19 cellular contexts compared by ENCODE assay signal in genomic region chr13:79353698-79354097, GRCh38. TPM values are rescaled to one million over a fixed set of nuclear protein-coding genes. Genes with fewer than 3 reads are reported as not detected.
DNase-seq lines count a peak whose midpoint lies in the region; ATAC-seq, FAIRE-seq and TF ChIP-seq lines count a peak whose summit lies in the region.
"Had no signal": no experiment of that assay in that cellular context is flagged by ENCODE, and none has a peak within 500 bp of the region (broad histone marks: within the 10 kb centered on the region; RNA-seq: fewer than 3 reads in every experiment).

No MANE protein-coding gene starts in this region.

- ATAC-seq in CD4-positive, alpha-beta T cell (ENCODE audit: poor library complexity), result no peak
- no peak for ATAC-seq in naive thymus-derived CD4-positive, alpha-beta T cell
- ATAC-seq: GM12878 had no signal

- TF ChIP-seq EP300 in ovary (IDR thresholded peaks at IDR 0.05), result no peak

- peak; percentile 6 for FAIRE-seq in H54 (lab: Jason Lieb, UNC)
- FAIRE-seq: G401.6, GM12878 had no signal

- H3K4me1 Mint-ChIP-seq in CD4-positive, alpha-beta T cell (ENCODE audit: low read depth), result peaks cover 5% of the 10 kb centered on the region
- H3K4me1 Mint-ChIP-seq in endothelial cell (ENCODE audit: unreplicated experiment), result peaks cover 5% of the 10 kb centered on the region
- peaks cover 0 to 14% (median 5%) of the 10 kb centered on the region in 7 donors for H3K4me1 Mint-ChIP-seq in naive thymus-derived CD4-positive, alpha-beta T cell

- H3K27me3 ChIP-seq in CD4-positive, alpha-beta T cell (ENCODE audit: control insufficient read depth, insufficient read depth, low read length), result no peaks in the 10 kb centered on the region
- H3K27me3 ChIP-seq in naive thymus-derived CD4-positive, alpha-beta T cell (ENCODE audit: control insufficient read depth in 2 of 2, insufficient read depth in 2 of 2, low read length in 2 of 2), result no peaks in the 10 kb centered on the region
- no peaks in the 10 kb centered on the region for H3K27me3 ChIP-seq in ovary

- H3K4me3 ChIP-seq in naive thymus-derived CD4-positive, alpha-beta T cell (ENCODE audit: low read length), result no peak overlapping the region
- H3K4me3 ChIP-seq in ovary, result no peak overlapping the region
- H3K4me3 ChIP-seq: GM12878 had no signal

- no peak overlapping the region for H3K4me3 Mint-ChIP-seq in CD4-positive, alpha-beta T cell
- no peak overlapping the region for H3K4me3 Mint-ChIP-seq in endothelial cell (ENCODE audit: unreplicated experiment)
- H3K4me3 Mint-ChIP-seq in naive thymus-derived CD4-positive, alpha-beta T cell, result no peak overlapping the region
- H3K4me3 Mint-ChIP-seq: CD4-positive, alpha-beta memory T cell had no signal

- intact Hi-C loops in CD4-positive, alpha-beta T cell (cut with DNase I, micrococcal nuclease), result no loop called here
- intact Hi-C loops in naive thymus-derived CD4-positive, alpha-beta T cell (cut with micrococcal nuclease), result loop anchor here in 1 of 2 donors (2.0 kb wide), 1 partner anchor 39 kb away; no protein-coding TSS in a partner anchor
- intact Hi-C loops in ovary (cut with DNase I), result no loop called here

- no peaks in the 10 kb centered on the region for H3K4me1 ChIP-seq in naive thymus-derived CD4-positive, alpha-beta T cell (ENCODE audit: control insufficient read depth in 2 of 2, insufficient read depth in 2 of 2, low read length in 2 of 2)
- no peaks in the 10 kb centered on the region for H3K4me1 ChIP-seq in ovary (ENCODE audit: insufficient read depth)

- H3K27ac ChIP-seq in CD4-positive, alpha-beta T cell (ENCODE audit: low read depth, low read length), result no peak overlapping the region
- no peak overlapping the region for H3K27ac ChIP-seq in naive thymus-derived CD4-positive, alpha-beta T cell (ENCODE audit: low read depth, low read length)
- H3K27ac ChIP-seq in ovary, result no peak overlapping the region

- H3K27me3 Mint-ChIP-seq in CD4-positive, alpha-beta T cell, result no peaks in the 10 kb centered on the region
- no peaks in the 10 kb centered on the region for H3K27me3 Mint-ChIP-seq in endothelial cell (ENCODE audit: unreplicated experiment)
- no peaks in the 10 kb centered on the region for H3K27me3 Mint-ChIP-seq in naive thymus-derived CD4-positive, alpha-beta T cell
- H3K27me3 Mint-ChIP-seq: CD4-positive, alpha-beta memory T cell had no signal

- no peak for TF ChIP-seq CTCF in CD4-positive, alpha-beta T cell (IDR thresholded peaks at IDR 0.05)
- no peak for TF ChIP-seq CTCF in endothelial cell (IDR thresholded peaks at IDR 0.05; ENCODE audit: unreplicated experiment)
- TF ChIP-seq CTCF in ovary (IDR thresholded peaks at IDR 0.05), result no peak

- POLR2A ChIA-PET in CD4-positive, alpha-beta T cell (lab: Charles Lee), result no interaction called here
- POLR2A ChIA-PET in naive thymus-derived CD4-positive, alpha-beta T cell (lab: Charles Lee), result no interaction called here

- TF ChIP-seq POLR2A in H54 (IDR thresholded peaks at IDR 0.05; ENCODE audit: low read depth, low read length) (no peak), ovary (IDR thresholded peaks at IDR 0.05) (no peak)

- H3K36me3 Mint-ChIP-seq in CD4-positive, alpha-beta T cell (ENCODE audit: low read depth), result peaks cover 92% of the 10 kb centered on the region
- H3K36me3 Mint-ChIP-seq in endothelial cell (ENCODE audit: low read depth, unreplicated experiment), result peaks cover 6% of the 10 kb centered on the region
- peaks cover 3 to 44% (median 25%) of the 10 kb centered on the region in 5 donors for H3K36me3 Mint-ChIP-seq in naive thymus-derived CD4-positive, alpha-beta T cell

- no peaks in the 10 kb centered on the region for H3K9me3 ChIP-seq in CD4-positive, alpha-beta T cell (ENCODE audit: control insufficient read depth, low read length)
- H3K9me3 ChIP-seq in naive thymus-derived CD4-positive, alpha-beta T cell (ENCODE audit: control insufficient read depth in 2 of 3, low read length in 3 of 3), result no peaks in the 10 kb centered on the region
- H3K9me3 ChIP-seq in ovary, result no peaks in the 10 kb centered on the region

- no peak for DNase-seq in CD4-positive, alpha-beta T cell
- DNase-seq in H54 (ENCODE audit: insufficient read length, low spot score) (no peak), endothelial cell (ENCODE audit: low spot score) (no peak), NCI-H510A (lab: John Stamatoyannopoulos, UW) (no peak), ovary (no peak)
- no peak for DNase-seq in naive thymus-derived CD4-positive, alpha-beta T cell
- no peak for DNase-seq in activated naive CD4-positive, alpha-beta T cell (lab: John Stamatoyannopoulos, UW)
- DNase-seq: ACHN; CD4-positive, alpha-beta memory T cell; GOT3; KBM-7; NCI-H1436; NCI-H2029 treated with DMSO at 0.1 percent for 48 hours; NCI-H2171 treated with DMSO at 0.1 percent for 48 hours; NCI-H774; RPMI8226; SIG-M5 had no signal

- H3K9me3 Mint-ChIP-seq in CD4-positive, alpha-beta T cell, result no peaks in the 10 kb centered on the region
- no peaks in the 10 kb centered on the region for H3K9me3 Mint-ChIP-seq in endothelial cell (ENCODE audit: unreplicated experiment)
- no peaks in the 10 kb centered on the region for H3K9me3 Mint-ChIP-seq in naive thymus-derived CD4-positive, alpha-beta T cell
- H3K9me3 Mint-ChIP-seq: CD4-positive, alpha-beta memory T cell had no signal

- peaks cover 19 to 47% (median 26%) of the 10 kb centered on the region in 3 experiments for H3K36me3 ChIP-seq in naive thymus-derived CD4-positive, alpha-beta T cell (ENCODE audit: control insufficient read depth in 2 of 3, insufficient read depth in 3 of 3, low read length in 3 of 3)
- H3K36me3 ChIP-seq in ovary, result no peaks in the 10 kb centered on the region

- CTCF ChIA-PET in CD4-positive, alpha-beta T cell (lab: Charles Lee), result interaction anchor here (1.7 kb wide), 1 partner anchor 38 kb away, joined by 4 read pairs; no protein-coding TSS in a partner anchor
- CTCF ChIA-PET in naive thymus-derived CD4-positive, alpha-beta T cell (lab: Charles Lee), result no interaction called here

- WGBS in ovary, 3 donors, result 50 to 74% (median 69%) methylated on average over 2 of the region's 2 CpGs

- H3K27ac Mint-ChIP-seq in CD4-positive, alpha-beta T cell, result peak overlapping the region; percentile 22
- peak overlapping the region; percentile 66 for H3K27ac Mint-ChIP-seq in endothelial cell (ENCODE audit: unreplicated experiment)
- H3K27ac Mint-ChIP-seq in naive thymus-derived CD4-positive, alpha-beta T cell, result peak overlapping the region in 5 of 9 donors; percentile 3 to 32 (median 12)

RNA-seq across cellular contexts. Expression of gene RBM26, which starts 52.4 kb away (rescaled TPM):
- 10 to 100 TPM; 67.3 to 68.0 TPM for total RNA-seq in CD4-positive, alpha-beta T cell
- total RNA-seq in endothelial cell (ENCODE audit: unreplicated experiment), result 49.5 TPM
- 100 to 1,000 TPM in 2 of 5 experiments, 10 to 100 TPM in 3; 75.4 to 136 (median 85.2) TPM for total RNA-seq in naive thymus-derived CD4-positive, alpha-beta T cell
- polyA plus RNA-seq in naive thymus-derived CD4-positive, alpha-beta T cell, result 10 to 100 TPM; 15.7 to 18.8 TPM
- total RNA-seq in ovary, result 10 to 100 TPM; 35.0 to 52.9 (median 43.3) TPM
- polyA plus RNA-seq in ovary, result 10 to 100 TPM; 19.0 to 35.8 TPM

Comparison
In these comparisons a context has a peak if more than half of its experiments do, and no peak if none do; other contexts are left out.
1. H3K27ac Mint-ChIP-seq: peak in every context shown above with its lines; median percentile 66 in endothelial cell; 22 in CD4-positive, alpha-beta T cell; 12 in naive thymus-derived CD4-positive, alpha-beta T cell.